Comparison of ENCODE assay signal across 9 cellular contexts in genomic region chr16:11674818-11675560, GRCh38. TPM values are rescaled to one million over a fixed set of nuclear protein-coding genes. Genes with fewer than 3 reads are reported as not detected.
DNase-seq lines count a peak whose midpoint lies in the region; TF ChIP-seq lines count a peak whose summit lies in the region.
"Had no signal": no experiment of that assay in that cellular context is flagged by ENCODE, and none has a peak within 500 bp of the region (broad histone marks: within the 10 kb centered on the region; RNA-seq: fewer than 3 reads in every experiment).

No MANE protein-coding gene starts in this region.

- H2AFZ ChIP-seq in neuronal stem cell (ENCODE audit: low read length): no peak overlapping the region

- H2BK5ac ChIP-seq in neuronal stem cell (ENCODE audit: low read length): no peak overlapping the region

- CTCF ChIA-PET in CD4-positive, alpha-beta memory T cell (lab: Charles Lee; ENCODE audit: partially characterized antibody): interaction anchor here (0.7 to 1.2 kb wide), 5 partner anchors 23 to 691 kb away, joined by 3 to 5 read pairs (median 3); no protein-coding TSS in a partner anchor

- peaks cover 26% of the 10 kb centered on the region for H3K36me3 ChIP-seq in CD4-positive, alpha-beta memory T cell (ENCODE audit: insufficient read depth, low read length)
- H3K36me3 ChIP-seq in neuronal stem cell (replicated peaks in 1 of 2; ENCODE audit: control insufficient read depth in 2 of 2, insufficient read depth in 2 of 2, low read length in 2 of 2): peaks cover 41 to 91% of the 10 kb centered on the region in 2 donors

- no peaks in the 10 kb centered on the region for H3K9me3 Mint-ChIP-seq in CD4-positive, alpha-beta memory T cell
- no peaks in the 10 kb centered on the region for H3K9me3 Mint-ChIP-seq in chondrocyte (ENCODE audit: low read depth)

- H2AK5ac ChIP-seq in neuronal stem cell (ENCODE audit: low read depth, low read length): no peak overlapping the region

- H3K27me3 Mint-ChIP-seq in CD4-positive, alpha-beta memory T cell: no peaks in the 10 kb centered on the region
- H3K27me3 Mint-ChIP-seq in chondrocyte (ENCODE audit: low read depth): no peaks in the 10 kb centered on the region

- H4K8ac ChIP-seq in neuronal stem cell (ENCODE audit: low read depth, low read length): no peak overlapping the region

- H3K23ac ChIP-seq in neuronal stem cell (ENCODE audit: low read depth, low read length, poor library complexity): peak overlapping the region; percentile 69

- H3K79me1 ChIP-seq in neuronal stem cell (ENCODE audit: low read depth, low read length): peaks cover 46% of the 10 kb centered on the region

- H3K4me3 ChIP-seq in CD4-positive, alpha-beta memory T cell (ENCODE audit: low read length in 2 of 2): no peak overlapping the region
- H3K4me3 ChIP-seq in neuronal stem cell (ENCODE audit: low read length in 2 of 2): no peak overlapping the region

- intact Hi-C loops in CD4-positive, alpha-beta memory T cell (cut with micrococcal nuclease): no loop called here

- H3K9me3 ChIP-seq in CD4-positive, alpha-beta memory T cell (ENCODE audit: control insufficient read depth in 1 of 2, low read length in 2 of 2): no peaks in the 10 kb centered on the region
- peaks cover 0 to 2% of the 10 kb centered on the region in 2 donors for H3K9me3 ChIP-seq in neuronal stem cell (replicated peaks in 1 of 2; ENCODE audit: control insufficient read depth in 2 of 2, insufficient read depth in 1 of 2, low read depth in 1 of 2, low read length in 2 of 2)

- H3K9ac ChIP-seq in neuronal stem cell (ENCODE audit: low read depth, low read length, poor library complexity): no peak overlapping the region

- H3K27ac ChIP-seq in CD4-positive, alpha-beta memory T cell (ENCODE audit: low read depth, low read length): no peak overlapping the region
- no peak overlapping the region for H3K27ac ChIP-seq in neuronal stem cell (replicated peaks; ENCODE audit: low read length)

- DNase-seq in CD4-positive, alpha-beta memory T cell: no peak
- DNase-seq in LHCN-M2 (ENCODE audit: low read depth): peak; percentile 38
- peak; percentile 64 for DNase-seq in chondrocyte (ENCODE audit: low spot score)
- DNase-seq in neuronal stem cell (ENCODE audit: low spot score): no peak
- DNase-seq in NCI-H146 (lab: John Stamatoyannopoulos, UW): no peak
- no peak for DNase-seq in activated effector memory CD4-positive, alpha-beta T cell treated with anti-CD3 and anti-CD28 coated beads, Interleukin-2, amount 50 U/mL, for 16 hours
- no peak for DNase-seq in DMS153 (lab: John Stamatoyannopoulos, UW)
- DNase-seq in NCI-H226: no peak
- DNase-seq: amniotic stem cell had no signal

- no peak overlapping the region for H3K4me2 ChIP-seq in neuronal stem cell (ENCODE audit: insufficient read depth, low read length, poor library complexity, severe bottlenecking)

- H3K18ac ChIP-seq in neuronal stem cell (ENCODE audit: low read length): no peak overlapping the region

- WGBS in neuronal stem cell (ENCODE audit: extremely low coverage in 2 of 2, insufficient read length in 2 of 2, insufficient replicate concordance in 1 of 2), 2 donors: no CpG with 5 or more reads among the region's 15 CpGs

- no peak overlapping the region for H3K14ac ChIP-seq in neuronal stem cell (ENCODE audit: low read length)

- POLR2A ChIA-PET in CD4-positive, alpha-beta memory T cell (lab: Charles Lee; ENCODE audit: partially characterized antibody): interaction anchor here (0.6 to 1.3 kb wide), 2 partner anchors 77 to 90 kb away, joined by 3 to 4 read pairs; no protein-coding TSS in a partner anchor

- H3K4me1 Mint-ChIP-seq in CD4-positive, alpha-beta memory T cell: peaks cover 35 to 86% (median 59%) of the 10 kb centered on the region in 4 donors
- H3K4me1 Mint-ChIP-seq in chondrocyte (ENCODE audit: low read depth): peaks cover 30% of the 10 kb centered on the region

- no peak overlapping the region for H2BK120ac ChIP-seq in neuronal stem cell (ENCODE audit: low read depth, low read length)

- H3K4ac ChIP-seq in neuronal stem cell (ENCODE audit: low read length): no peak overlapping the region

- H3K27me3 ChIP-seq in CD4-positive, alpha-beta memory T cell (ENCODE audit: insufficient read depth, low read length): no peaks in the 10 kb centered on the region
- H3K27me3 ChIP-seq in neuronal stem cell (ENCODE audit: control insufficient read depth in 3 of 3, insufficient read depth in 3 of 3, low read depth in 1 of 3, low read length in 3 of 3): no peaks in the 10 kb centered on the region

- H3K27ac Mint-ChIP-seq in CD4-positive, alpha-beta memory T cell: peak overlapping the region in 5 of 7 donors; percentile 72 to 89 (median 78)
- H3K27ac Mint-ChIP-seq in chondrocyte (ENCODE audit: unreplicated experiment): peak overlapping the region; percentile 63

- peaks cover 14 to 48% of the 10 kb centered on the region in 2 donors for H3K36me3 Mint-ChIP-seq in CD4-positive, alpha-beta memory T cell
- H3K36me3 Mint-ChIP-seq in chondrocyte (ENCODE audit: low read depth): peaks cover 14% of the 10 kb centered on the region

- H2BK15ac ChIP-seq in neuronal stem cell (ENCODE audit: low read length): no peak overlapping the region

- no peak overlapping the region for H4K91ac ChIP-seq in neuronal stem cell (ENCODE audit: low read depth, low read length, poor library complexity)

- peaks cover 54% of the 10 kb centered on the region for H3K4me1 ChIP-seq in CD4-positive, alpha-beta memory T cell (ENCODE audit: insufficient read depth, low read length)
- peaks cover 5 to 16% of the 10 kb centered on the region in 2 donors for H3K4me1 ChIP-seq in neuronal stem cell (ENCODE audit: control insufficient read depth in 2 of 2, insufficient read depth in 1 of 2, low read depth in 1 of 2, low read length in 2 of 2)

- H2BK12ac ChIP-seq in neuronal stem cell (ENCODE audit: low read length): no peak overlapping the region

- no peak for TF ChIP-seq CTCF in chondrocyte (IDR thresholded peaks at IDR 0.05)

- peak overlapping the region in 1 of 8 donors; percentile 45 for H3K4me3 Mint-ChIP-seq in CD4-positive, alpha-beta memory T cell
- H3K4me3 Mint-ChIP-seq in chondrocyte (ENCODE audit: unreplicated experiment): no peak overlapping the region

RNA-seq across cellular contexts. Expression of gene SNN, which starts 6.7 kb away (rescaled TPM):
- 10 to 100 TPM; 19.2 to 20.4 TPM for total RNA-seq in CD4-positive, alpha-beta memory T cell
- polyA plus RNA-seq in CD4-positive, alpha-beta memory T cell: 10 to 100 TPM; 16.1 to 16.7 TPM
- 10.2 and 12.4 TPM in 2 replicates for total RNA-seq in LHCN-M2 (2014; rRNA removed)
- polyA plus RNA-seq in LHCN-M2 (2012): 8.6 TPM
- 12.5 to 15.3 TPM (median 14.0 TPM) in 3 replicates for total RNA-seq in chondrocyte
- polyA plus RNA-seq in neuronal stem cell (2013, experiment 1 of 2): 84.2 TPM
- 83.6 TPM for polyA plus RNA-seq in neuronal stem cell (2013, experiment 2 of 2)

Comparison
In these comparisons a context has a peak if more than half of its experiments do, and no peak if none do; other contexts are left out.
1. DNase-seq: peak in LHCN-M2 (single experiment) and chondrocyte (single experiment); none in CD4-positive, alpha-beta memory T cell (0 of 5), neuronal stem cell (single experiment), NCI-H146 (single experiment), activated effector memory CD4-positive, alpha-beta T cell treated with anti-CD3 and anti-CD28 coated beads, Interleukin-2, amount 50 U/mL, for 16 hours (single experiment), DMS153 (single experiment) and NCI-H226 (single experiment).